In genomic region chr17:82561429-82562035, GRCh38 we compare ENCODE assay signal across 1 cellular context.
A peak's percentile ranks its signal among the peaks of the same experiment; 100 is the strongest.
TF ChIP-seq lines count a peak whose summit lies in the region.

No MANE protein-coding gene starts in this region.

TF ChIP-seq in HepG2, 621 proteins besides CTCF, POLR2A, EP300 and RAD21 (continued from another document and continues in another):
- TF ChIP-seq ZBTB43 (CRISPR knock-in tag; conservative IDR thresholded peaks at IDR 0.05) (no peak), KDM6A (CRISPR knock-in tag; IDR thresholded peaks at IDR 0.05; ENCODE audit: low read depth) (0 out of 2 replicates have a peak, but pooled peaks have one; percentile 52), ZNF83 (CRISPR knock-in tag; IDR thresholded peaks at IDR 0.05; ENCODE audit: borderline replicate concordance) (0 out of 2 replicates have a peak, but pooled peaks have one; percentile 11), ZNF891 (CRISPR knock-in tag; IDR thresholded peaks at IDR 0.05) (0 out of 2 replicates have a peak, but pooled peaks have one; percentile 13), EHMT2 (IDR thresholded peaks at IDR 0.05; ENCODE audit: borderline replicate concordance, low read depth, low read length) (no peak), ARID5B (CRISPR knock-in tag; IDR thresholded peaks at IDR 0.05) (0 out of 2 replicates have a peak, but pooled peaks have one; percentile 9), ZNF614 (CRISPR knock-in tag; IDR thresholded peaks at IDR 0.05; ENCODE audit: borderline replicate concordance) (no peak), SAP130 (CRISPR knock-in tag; IDR thresholded peaks at IDR 0.05; ENCODE audit: low read depth) (peak; percentile 4; the same call in 1 of the 2 replicates), HMGXB4 (CRISPR knock-in tag; IDR thresholded peaks at IDR 0.05; ENCODE audit: borderline replicate concordance in 1 of 2, low read depth in 1 of 2) (0 out of 4 replicates have a peak, but pooled peaks of 1 of the 2 experiments have one; percentile 19), TFDP1 (CRISPR knock-in tag; IDR thresholded peaks at IDR 0.05; ENCODE audit: borderline replicate concordance) (0 out of 2 replicates have a peak, but pooled peaks have one; percentile 5), HINFP (CRISPR knock-in tag; IDR thresholded peaks at IDR 0.05; ENCODE audit: low read depth) (no peak), ZNF589 (CRISPR knock-in tag; conservative IDR thresholded peaks at IDR 0.05) (no peak), ZNF740 (CRISPR knock-in tag; IDR thresholded peaks at IDR 0.05) (peak; percentile 91), ZNF781 (CRISPR knock-in tag; IDR thresholded peaks at IDR 0.05; ENCODE audit: borderline replicate concordance, not compliant biosample characterization) (peak; percentile 21), ZBTB38 (CRISPR knock-in tag; IDR thresholded peaks at IDR 0.05) (peak; percentile 91; the same call in 1 of the 2 replicates), ZNF605 (CRISPR knock-in tag; IDR thresholded peaks at IDR 0.05) (0 out of 2 replicates have a peak, but pooled peaks have one; percentile 45), ZNF124 (CRISPR knock-in tag; IDR thresholded peaks at IDR 0.05) (0 out of 2 replicates have a peak, but pooled peaks have one; percentile 45), ZNF609 (CRISPR knock-in tag; IDR thresholded peaks at IDR 0.05; ENCODE audit: borderline replicate concordance) (0 out of 2 replicates have a peak, but pooled peaks have one; percentile 41), IRF9 (CRISPR knock-in tag; IDR thresholded peaks at IDR 0.05; ENCODE audit: borderline replicate concordance) (no peak), ZNF17 (CRISPR knock-in tag; IDR thresholded peaks at IDR 0.05) (no peak), DPF2 (CRISPR knock-in tag; IDR thresholded peaks at IDR 0.05; ENCODE audit: borderline replicate concordance, low read depth) (0 out of 2 replicates have a peak, but pooled peaks have one; percentile 7), ZNF607 (CRISPR knock-in tag; IDR thresholded peaks at IDR 0.05; ENCODE audit: borderline replicate concordance) (peak; percentile 32; the same call in 1 of the 2 replicates), PATZ1 (CRISPR knock-in tag; IDR thresholded peaks at IDR 0.05) (peak; percentile 59), HNF4G (IDR thresholded peaks at IDR 0.05; ENCODE audit: borderline replicate concordance, low read depth, low read length) (peak; percentile 64), HNF4G (CRISPR knock-in tag; IDR thresholded peaks at IDR 0.05; ENCODE audit: borderline replicate concordance, low read depth) (0 out of 2 replicates have a peak, but pooled peaks have one; percentile 8), ZNF768 (CRISPR knock-in tag; IDR thresholded peaks at IDR 0.05) (peak; percentile 28; the same call in 1 of the 2 replicates), ZBTB4 (CRISPR knock-in tag; IDR thresholded peaks at IDR 0.05; ENCODE audit: borderline replicate concordance) (peak; percentile 88; the same call in 1 of the 2 replicates)
